8 cellular contexts compared by ENCODE assay signal in genomic region chr9:89564257-89564878, GRCh38. TPM values are rescaled to one million over a fixed set of nuclear protein-coding genes. Genes with fewer than 3 reads are reported as not detected.
A peak's percentile ranks its signal among the peaks of the same experiment; 100 is the strongest.
DNase-seq lines count a peak whose midpoint lies in the region; ATAC-seq and TF ChIP-seq lines count a peak whose summit lies in the region.

No MANE protein-coding gene starts in this region.

- no peaks in the 10 kb centered on the region for H3K4me1 Mint-ChIP-seq in type B pancreatic cell (ENCODE audit: unreplicated experiment)
- H3K4me1 Mint-ChIP-seq in effector memory CD8-positive, alpha-beta T cell (ENCODE audit: low read depth in 2 of 2): no peaks in the 10 kb centered on the region

- no peaks in the 10 kb centered on the region for H3K9me3 ChIP-seq in right atrium auricular region

- TF ChIP-seq CTCF in LNCaP clone FGC (IDR thresholded peaks at IDR 0.05; ENCODE audit: control insufficient read depth, extremely low read depth, insufficient read depth) (peak; percentile 46), cardiac fibroblast (IDR thresholded peaks at IDR 0.05; ENCODE audit: low read depth, low read length) (peak; percentile 5), type B pancreatic cell (conservative IDR thresholded peaks at IDR 0.05) (peak; percentile 29), right atrium auricular region (IDR thresholded peaks at IDR 0.05) (no peak)

- no peak overlapping the region for H3K4me3 Mint-ChIP-seq in type B pancreatic cell
- H3K4me3 Mint-ChIP-seq in effector memory CD8-positive, alpha-beta T cell: no peak overlapping the region

- H3K36me3 Mint-ChIP-seq in type B pancreatic cell: no peaks in the 10 kb centered on the region
- no peaks in the 10 kb centered on the region for H3K36me3 Mint-ChIP-seq in effector memory CD8-positive, alpha-beta T cell (ENCODE audit: insufficient read depth)

- DNase-seq in CD1c-positive myeloid dendritic cell (ENCODE audit: extremely low spot score) (peak; percentile 10), LNCaP clone FGC (ENCODE audit: low read depth) (peak; percentile 35), cardiac fibroblast (ENCODE audit: low read depth in 2 of 2) (peak; percentile 5 to 9), type B pancreatic cell (ENCODE audit: extremely low spot score, unreplicated experiment) (no peak), right atrium auricular region (ENCODE audit: low spot score) (no peak)
- no peak for DNase-seq in effector memory CD8-positive, alpha-beta T cell
- no peak for DNase-seq in activated CD4-positive, alpha-beta T cell treated with anti-CD3 and anti-CD28 coated beads for 48 hours

- peaks cover 4% of the 10 kb centered on the region for H3K9me3 Mint-ChIP-seq in type B pancreatic cell
- no peaks in the 10 kb centered on the region for H3K9me3 Mint-ChIP-seq in effector memory CD8-positive, alpha-beta T cell

- no peaks in the 10 kb centered on the region for H3K36me3 ChIP-seq in right atrium auricular region

- no peaks in the 10 kb centered on the region for H3K27me3 ChIP-seq in right atrium auricular region

- H3K27me3 Mint-ChIP-seq in type B pancreatic cell: no peaks in the 10 kb centered on the region
- peaks cover 28 to 45% of the 10 kb centered on the region in 2 donors for H3K27me3 Mint-ChIP-seq in effector memory CD8-positive, alpha-beta T cell

- no peaks in the 10 kb centered on the region for H3K4me1 ChIP-seq in right atrium auricular region

- H3K27ac Mint-ChIP-seq in type B pancreatic cell: no peak overlapping the region
- no peak overlapping the region for H3K27ac Mint-ChIP-seq in effector memory CD8-positive, alpha-beta T cell

- no peak overlapping the region for H3K27ac ChIP-seq in right atrium auricular region

- peak; percentile 81 for ATAC-seq in GM19372 (IDR thresholded peaks at IDR 0.05; ENCODE audit: low read depth, unreplicated experiment)
- no peak for ATAC-seq in effector memory CD8-positive, alpha-beta T cell (replicated peaks)

- H3K4me3 ChIP-seq in LNCaP clone FGC (ENCODE audit: low read depth, low read length): no peak overlapping the region
- H3K4me3 ChIP-seq in cardiac fibroblast (replicated peaks in 1 of 2; ENCODE audit: low read depth in 2 of 2, low read length in 2 of 2): no peak overlapping the region
- no peak overlapping the region for H3K4me3 ChIP-seq in right atrium auricular region

RNA-seq across cellular contexts. Expression of gene GADD45G, which starts 40.4 kb away (rescaled TPM):
- total RNA-seq in type B pancreatic cell (ENCODE audit: low replicate concordance): 10.9 and 12.2 TPM in 2 replicates
- 100 to 1,000 TPM in 1 of 2 donors, 10 to 100 TPM in 1; 80.0 to 294 TPM for total RNA-seq in right atrium auricular region

Comparison
In these comparisons a context has a peak if more than half of its experiments do, and no peak if none do; other contexts are left out.
1. DNase-seq: peak in CD1c-positive myeloid dendritic cell (single experiment), LNCaP clone FGC (single experiment) and cardiac fibroblast (2 of 2); none in type B pancreatic cell (single experiment), effector memory CD8-positive, alpha-beta T cell (0 of 3), activated CD4-positive, alpha-beta T cell treated with anti-CD3 and anti-CD28 coated beads for 48 hours (single experiment) and right atrium auricular region (single experiment).
2. CTCF ChIP-seq: peak in LNCaP clone FGC (single experiment), cardiac fibroblast (single experiment) and type B pancreatic cell (single experiment); none in right atrium auricular region (0 of 2).